ENCODE assay signal across 8 cellular contexts in genomic region chr12:92144045-92144630, GRCh38. TPM values are rescaled to one million over a fixed set of nuclear protein-coding genes. Genes with fewer than 3 reads are reported as not detected.
DNase-seq lines count a peak whose midpoint lies in the region; ATAC-seq and TF ChIP-seq lines count a peak whose summit lies in the region.

No MANE protein-coding gene starts in this region.

- peak overlapping the region; percentile 99 to 100 for H3K27ac ChIP-seq in liver (ENCODE audit: low read depth in 1 of 2, low read length in 2 of 2)

- peak; percentile 86 to 90 for TF ChIP-seq RAD21 in liver (IDR thresholded peaks at IDR 0.05)

- H3K9me3 ChIP-seq in liver (ENCODE audit: control insufficient read depth in 4 of 4, low read length in 3 of 4) = no peaks in the 10 kb centered on the region

- peak overlapping the region; percentile 89 to 96 (median 94) for H3K4me3 ChIP-seq in liver (ENCODE audit: low read depth in 1 of 3, low read length in 3 of 3)

- TF ChIP-seq POLR2A in GM15510 (IDR thresholded peaks at IDR 0.05; ENCODE audit: borderline replicate concordance, extremely low read depth, insufficient read length) = peak; percentile 20

- H3K4me1 ChIP-seq in liver (ENCODE audit: control insufficient read depth in 4 of 4, insufficient read depth in 4 of 4, low read length in 3 of 4) = peaks cover 3 to 43% (median 3%) of the 10 kb centered on the region in 4 donors

- ATAC-seq in HG03457 (IDR thresholded peaks at IDR 0.05; ENCODE audit: unreplicated experiment) (peak; percentile 18), GM19397 (IDR thresholded peaks at IDR 0.05; ENCODE audit: unreplicated experiment) (no peak)

- no peaks in the 10 kb centered on the region for H3K27me3 ChIP-seq in liver (ENCODE audit: control insufficient read depth in 4 of 4, insufficient read depth in 4 of 4, low read length in 3 of 4)

- DNase-seq in NCI-H69 (lab: John Stamatoyannopoulos, UW) (peak; percentile 94), dermis microvascular lymphatic vessel endothelial cell (ENCODE audit: low read depth in 2 of 2) (peak; percentile 91 to 96)
- peak; percentile 31 to 64 for DNase-seq in activated CD4-positive, alpha-beta T cell treated with anti-CD3 and anti-CD28 coated beads, Interleukin-2, amount 50 U/mL, for 24 hours (ENCODE audit: low read depth in 1 of 2, low spot score in 1 of 2)
- peak; percentile 39 to 76 for DNase-seq in stimulated activated CD4-positive, alpha-beta T cell treated with anti-CD3 and anti-CD28 coated beads, Interleukin-4, amount 100 ng/mL, for 4 hours

- under 1% methylated on average over 14 of the region's 14 CpGs for WGBS in liver

- H3K36me3 ChIP-seq in liver (ENCODE audit: control insufficient read depth in 4 of 4, insufficient read depth in 3 of 4, low read depth in 1 of 4, low read length in 3 of 4) = peaks cover 0 to 19% (median 0%) of the 10 kb centered on the region in 4 donors

- peak overlapping the region; percentile 96 for H3K9ac ChIP-seq in liver (ENCODE audit: low read depth in 1 of 2, low read length in 2 of 2)

- peak; percentile 73 for TF ChIP-seq CTCF in liver (IDR thresholded peaks at IDR 0.05; ENCODE audit: low read depth, low read length, missing input control)

TF ChIP-seq in liver, 16 proteins besides CTCF, POLR2A, EP300 and RAD21:
- TF ChIP-seq, protein P1, sequence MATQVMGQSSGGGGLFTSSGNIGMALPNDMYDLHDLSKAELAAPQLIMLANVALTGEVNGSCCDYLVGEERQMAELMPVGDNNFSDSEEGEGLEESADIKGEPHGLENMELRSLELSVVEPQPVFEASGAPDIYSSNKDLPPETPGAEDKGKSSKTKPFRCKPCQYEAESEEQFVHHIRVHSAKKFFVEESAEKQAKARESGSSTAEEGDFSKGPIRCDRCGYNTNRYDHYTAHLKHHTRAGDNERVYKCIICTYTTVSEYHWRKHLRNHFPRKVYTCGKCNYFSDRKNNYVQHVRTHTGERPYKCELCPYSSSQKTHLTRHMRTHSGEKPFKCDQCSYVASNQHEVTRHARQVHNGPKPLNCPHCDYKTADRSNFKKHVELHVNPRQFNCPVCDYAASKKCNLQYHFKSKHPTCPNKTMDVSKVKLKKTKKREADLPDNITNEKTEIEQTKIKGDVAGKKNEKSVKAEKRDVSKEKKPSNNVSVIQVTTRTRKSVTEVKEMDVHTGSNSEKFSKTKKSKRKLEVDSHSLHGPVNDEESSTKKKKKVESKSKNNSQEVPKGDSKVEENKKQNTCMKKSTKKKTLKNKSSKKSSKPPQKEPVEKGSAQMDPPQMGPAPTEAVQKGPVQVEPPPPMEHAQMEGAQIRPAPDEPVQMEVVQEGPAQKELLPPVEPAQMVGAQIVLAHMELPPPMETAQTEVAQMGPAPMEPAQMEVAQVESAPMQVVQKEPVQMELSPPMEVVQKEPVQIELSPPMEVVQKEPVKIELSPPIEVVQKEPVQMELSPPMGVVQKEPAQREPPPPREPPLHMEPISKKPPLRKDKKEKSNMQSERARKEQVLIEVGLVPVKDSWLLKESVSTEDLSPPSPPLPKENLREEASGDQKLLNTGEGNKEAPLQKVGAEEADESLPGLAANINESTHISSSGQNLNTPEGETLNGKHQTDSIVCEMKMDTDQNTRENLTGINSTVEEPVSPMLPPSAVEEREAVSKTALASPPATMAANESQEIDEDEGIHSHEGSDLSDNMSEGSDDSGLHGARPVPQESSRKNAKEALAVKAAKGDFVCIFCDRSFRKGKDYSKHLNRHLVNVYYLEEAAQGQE (IDR thresholded peaks at IDR 0.05) = peak; percentile 57
- TF ChIP-seq FOXA2 (IDR thresholded peaks at IDR 0.05) (no peak), JUND (IDR thresholded peaks at IDR 0.05) (peak in 1 of 2 donors; percentile 47), GABPA (IDR thresholded peaks at IDR 0.05 in 1 of 2, conservative IDR thresholded peaks at IDR 0.05 in 1 of 2) (no peak), HNF4A (conservative IDR thresholded peaks at IDR 0.05) (peak; percentile 31 to 37), NR2F2 (IDR thresholded peaks at IDR 0.05) (peak; percentile 78), SP1 (IDR thresholded peaks at IDR 0.05) (peak; percentile 43), MAX (IDR thresholded peaks at IDR 0.05) (peak; percentile 36), FOXA1 (IDR thresholded peaks at IDR 0.05) (no peak), ATF3 (IDR thresholded peaks at IDR 0.05) (peak; percentile 9), HNF4G (IDR thresholded peaks at IDR 0.05) (no peak), RXRA (IDR thresholded peaks at IDR 0.05) (peak; percentile 69 to 81), YY1 (IDR thresholded peaks at IDR 0.05) (peak; percentile 84), EGR1 (IDR thresholded peaks at IDR 0.05; ENCODE audit: low read depth in 2 of 2) (no peak), TAF1 (conservative IDR thresholded peaks at IDR 0.05) (peak; percentile 68)
- TF ChIP-seq, protein P2, sequence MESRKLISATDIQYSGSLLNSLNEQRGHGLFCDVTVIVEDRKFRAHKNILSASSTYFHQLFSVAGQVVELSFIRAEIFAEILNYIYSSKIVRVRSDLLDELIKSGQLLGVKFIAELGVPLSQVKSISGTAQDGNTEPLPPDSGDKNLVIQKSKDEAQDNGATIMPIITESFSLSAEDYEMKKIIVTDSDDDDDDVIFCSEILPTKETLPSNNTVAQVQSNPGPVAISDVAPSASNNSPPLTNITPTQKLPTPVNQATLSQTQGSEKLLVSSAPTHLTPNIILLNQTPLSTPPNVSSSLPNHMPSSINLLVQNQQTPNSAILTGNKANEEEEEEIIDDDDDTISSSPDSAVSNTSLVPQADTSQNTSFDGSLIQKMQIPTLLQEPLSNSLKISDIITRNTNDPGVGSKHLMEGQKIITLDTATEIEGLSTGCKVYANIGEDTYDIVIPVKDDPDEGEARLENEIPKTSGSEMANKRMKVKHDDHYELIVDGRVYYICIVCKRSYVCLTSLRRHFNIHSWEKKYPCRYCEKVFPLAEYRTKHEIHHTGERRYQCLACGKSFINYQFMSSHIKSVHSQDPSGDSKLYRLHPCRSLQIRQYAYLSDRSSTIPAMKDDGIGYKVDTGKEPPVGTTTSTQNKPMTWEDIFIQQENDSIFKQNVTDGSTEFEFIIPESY (IDR thresholded peaks at IDR 0.05) = no peak

RNA-seq across cellular contexts. Expression of gene BTG1, which starts 1.5 kb away (rescaled TPM):
- 12.5 and 28.6 TPM in 2 replicates for total RNA-seq in dermis microvascular lymphatic vessel endothelial cell
- total RNA-seq in liver = 10 to 100 TPM; 16.4 to 41.4 TPM
- 100 to 1,000 TPM in 1 of 2 donors, 10 to 100 TPM in 1; 13.7 to 107 TPM for polyA plus RNA-seq in liver
